In genomic region chr5:79236970-79237734, GRCh38 we compare ENCODE assay signal across 8 cellular contexts. TPM values are rescaled to one million over a fixed set of nuclear protein-coding genes. Genes with fewer than 3 reads are reported as not detected.
DNase-seq lines count a peak whose midpoint lies in the region; ATAC-seq and TF ChIP-seq lines count a peak whose summit lies in the region.

No MANE protein-coding gene starts in this region.

- H3K4me2 ChIP-seq in osteoblast (ENCODE audit: insufficient read depth, low read length): peak overlapping the region; percentile 99

- H2AFZ ChIP-seq in osteoblast (ENCODE audit: low read length): peak overlapping the region; percentile 83

- H3K36me3 ChIP-seq in osteoblast (ENCODE audit: insufficient read depth, low read length) (no peaks in the 10 kb centered on the region), uterus (no peaks in the 10 kb centered on the region)

- H4K20me1 ChIP-seq in osteoblast (ENCODE audit: insufficient read depth, low read length): peaks cover 23% of the 10 kb centered on the region

- H3K4me3 ChIP-seq in osteoblast (ENCODE audit: insufficient read depth, low read length) (peak overlapping the region; percentile 94), uterus (peak overlapping the region; percentile 71 to 93)

- peak; percentile 32 for ATAC-seq in HG03159 (IDR thresholded peaks at IDR 0.05; ENCODE audit: unreplicated experiment)

- DNase-seq in SIG-M5 treated with dmso at 0.1 percent for 504 hours (lab: John Stamatoyannopoulos, UW; ENCODE audit: unreplicated experiment) (peak; percentile 60), SIG-M5 (lab: John Stamatoyannopoulos, UW) (no peak), OCI-M1 (lab: John Stamatoyannopoulos, UW) (peak; percentile 56), activated gamma-delta T cell treated with Interleukin-2 at 50 U/mL for 16 hours (peak; percentile 11), germinal center (ENCODE audit: low spot score) (peak; percentile 41), osteoblast (ENCODE audit: insufficient read length, low spot score, missing footprints) (peak; percentile 95), uterus (peak; percentile 26 to 28)

- H3K27ac ChIP-seq in osteoblast (ENCODE audit: low read depth, low read length): peak overlapping the region; percentile 37
- peak overlapping the region; percentile 92 to 95 for H3K27ac ChIP-seq in uterus

- TF ChIP-seq CTCF in osteoblast (IDR thresholded peaks at IDR 0.05; ENCODE audit: extremely low read depth, low read depth, low read length): no peak
- TF ChIP-seq CTCF in uterus (IDR thresholded peaks at IDR 0.05): no peak

- H3K27me3 ChIP-seq in osteoblast (ENCODE audit: insufficient read depth, low read length) (no peaks in the 10 kb centered on the region), uterus (no peaks in the 10 kb centered on the region)

- peak in 1 of 2 donors; percentile 23 for TF ChIP-seq POLR2A in uterus (IDR thresholded peaks at IDR 0.05)

- H3K4me1 ChIP-seq in osteoblast (ENCODE audit: insufficient read depth, low read length) (peaks cover 18% of the 10 kb centered on the region), uterus (no peaks in the 10 kb centered on the region)

- H3K9me3 ChIP-seq in osteoblast (ENCODE audit: low read depth, low read length) (no peaks in the 10 kb centered on the region), uterus (no peaks in the 10 kb centered on the region)

- intact Hi-C loops in uterus (cut with DNase I; ENCODE audit: low total_unique reads): no loop called here

- peaks cover 25% of the 10 kb centered on the region for H3K79me2 ChIP-seq in osteoblast (ENCODE audit: insufficient read depth, low read length)

RNA-seq across cellular contexts. Expression of gene JMY, which starts 1.2 kb away (rescaled TPM):
- total RNA-seq in osteoblast: 30.4 and 30.8 TPM in 2 replicates
- total RNA-seq in uterus: 10 to 100 TPM; 11.5 to 41.3 (median 15.5) TPM
